8 cellular contexts compared by ENCODE assay signal in genomic region chr1:226063362-226064167, GRCh38. TPM values are rescaled to one million over a fixed set of nuclear protein-coding genes. Genes with fewer than 3 reads are reported as not detected.
DNase-seq lines count a peak whose midpoint lies in the region; ATAC-seq and TF ChIP-seq lines count a peak whose summit lies in the region.

No MANE protein-coding gene starts in this region.

- H3K4me1 ChIP-seq in fibroblast of lung (ENCODE audit: control insufficient read depth, extremely low read depth, insufficient read depth, low read length) (no peaks in the 10 kb centered on the region), testis (peaks cover 25% of the 10 kb centered on the region)

- H3K27me3 ChIP-seq in fibroblast of lung (ENCODE audit: control insufficient read depth, insufficient read depth, low read length) (no peaks in the 10 kb centered on the region), testis (no peaks in the 10 kb centered on the region)

- intact Hi-C loops in testis (cut with DNase I; ENCODE audit: low total_unique reads) = loop anchor here (5.0 kb wide), 2 partner anchors 49 to 61 kb away; no protein-coding TSS in a partner anchor

- peaks cover 50% of the 10 kb centered on the region for H3K4me1 Mint-ChIP-seq in activated T-cell treated with anti-CD3 and anti-CD28 coated beads, Interleukin-2, amount 50 U/mL, for 72 hours (ENCODE audit: low read depth)
- peaks cover 36 to 49% of the 10 kb centered on the region in 2 donors for H3K4me1 Mint-ChIP-seq in natural killer cell treated with Interleukin-12 subunit alpha and Interleukin-12 subunit beta and Interleukin-15 and Interleukin-18, amount 100 ng/mL, for 72 hours (ENCODE audit: low read depth in 2 of 2)

- peak overlapping the region; percentile 70 for H3K4me2 ChIP-seq in fibroblast of lung (ENCODE audit: extremely low read depth, insufficient read depth, low read length)

- DNase-seq in NCI-H2107 treated with DMSO at 0.1 percent for 48 hours (lab: John Stamatoyannopoulos, UW; ENCODE audit: unreplicated experiment) (peak; percentile 79), NCI-H2107 (lab: John Stamatoyannopoulos, UW) (no peak), NCI-H69 (lab: John Stamatoyannopoulos, UW) (peak; percentile 71), fibroblast of lung (ENCODE audit: low read depth in 2 of 2) (peak; percentile 33 to 49), testis (peak; percentile 77)
- DNase-seq in activated T-cell treated with anti-CD3 and anti-CD28 coated beads, Interleukin-2, amount 50 U/mL, for 72 hours = peak; percentile 38 to 53
- peak; percentile 70 for DNase-seq in natural killer cell treated with Interleukin-12 subunit alpha and Interleukin-12 subunit beta and Interleukin-15 and Interleukin-18, amount 100 ng/mL, for 72 hours (ENCODE audit: low spot score)

- H3K9me3 Mint-ChIP-seq in activated T-cell treated with anti-CD3 and anti-CD28 coated beads, Interleukin-2, amount 50 U/mL, for 72 hours = no peaks in the 10 kb centered on the region
- H3K9me3 Mint-ChIP-seq in natural killer cell treated with Interleukin-12 subunit alpha and Interleukin-12 subunit beta and Interleukin-15 and Interleukin-18, amount 100 ng/mL, for 72 hours = no peaks in the 10 kb centered on the region

- no peak for TF ChIP-seq POLR2A in testis (IDR thresholded peaks at IDR 0.05)

- H3K9ac ChIP-seq in fibroblast of lung (ENCODE audit: insufficient read depth, low read length) = peak overlapping the region; percentile 95

- WGBS in testis, 2 donors = 0% methylated on average over 36 to 37 of the region's 37 CpGs

- peaks cover 3% of the 10 kb centered on the region for H3K36me3 ChIP-seq in fibroblast of lung (ENCODE audit: control insufficient read depth, insufficient read depth, low read length)
- H3K36me3 ChIP-seq in testis (ENCODE audit: low read depth, missing control alignments) = no peaks in the 10 kb centered on the region

- peak overlapping the region; percentile 96 for H3K27ac Mint-ChIP-seq in activated T-cell treated with anti-CD3 and anti-CD28 coated beads, Interleukin-2, amount 50 U/mL, for 72 hours
- peak overlapping the region; percentile 91 to 98 for H3K27ac Mint-ChIP-seq in natural killer cell treated with Interleukin-12 subunit alpha and Interleukin-12 subunit beta and Interleukin-15 and Interleukin-18, amount 100 ng/mL, for 72 hours

- no peaks in the 10 kb centered on the region for H3K9me3 ChIP-seq in fibroblast of lung (ENCODE audit: control insufficient read depth, insufficient read depth, low read depth, low read length)
- H3K9me3 ChIP-seq in testis = no peaks in the 10 kb centered on the region

- H3K36me3 Mint-ChIP-seq in activated T-cell treated with anti-CD3 and anti-CD28 coated beads, Interleukin-2, amount 50 U/mL, for 72 hours (ENCODE audit: insufficient read depth in 2 of 2) = peaks cover 20 to 47% of the 10 kb centered on the region in 2 donors
- peaks cover 31% of the 10 kb centered on the region for H3K36me3 Mint-ChIP-seq in natural killer cell treated with Interleukin-12 subunit alpha and Interleukin-12 subunit beta and Interleukin-15 and Interleukin-18, amount 100 ng/mL, for 72 hours

- H3K27ac ChIP-seq in fibroblast of lung (ENCODE audit: insufficient read depth, low read length) = peak overlapping the region; percentile 94
- H3K27ac ChIP-seq in testis = peak overlapping the region; percentile 100

- no peak overlapping the region for H2AFZ ChIP-seq in fibroblast of lung (ENCODE audit: low read length)

- H3K79me2 ChIP-seq in fibroblast of lung (ENCODE audit: control insufficient read depth, insufficient read depth, low read length) = peaks cover 51% of the 10 kb centered on the region

- H3K4me3 Mint-ChIP-seq in activated T-cell treated with anti-CD3 and anti-CD28 coated beads, Interleukin-2, amount 50 U/mL, for 72 hours = peak overlapping the region; percentile 100
- H3K4me3 Mint-ChIP-seq in natural killer cell treated with Interleukin-12 subunit alpha and Interleukin-12 subunit beta and Interleukin-15 and Interleukin-18, amount 100 ng/mL, for 72 hours = peak overlapping the region; percentile 97

- H3K4me3 ChIP-seq in fibroblast of lung (replicated peaks in 1 of 4; ENCODE audit: control extremely low read depth in 1 of 4, insufficient read depth in 1 of 4, low read depth in 3 of 4, low read length in 4 of 4) = peak overlapping the region; percentile 93 to 97 (median 96)
- peak overlapping the region; percentile 73 to 95 for H3K4me3 ChIP-seq in testis

- no peak for TF ChIP-seq CTCF in fibroblast of lung (conservative IDR thresholded peaks at IDR 0.05 in 1 of 2, IDR thresholded peaks at IDR 0.05 in 1 of 2; ENCODE audit: low read depth in 1 of 2, low read length in 2 of 2)
- no peak for TF ChIP-seq CTCF in testis (IDR thresholded peaks at IDR 0.05)

- H4K20me1 ChIP-seq in fibroblast of lung (ENCODE audit: control insufficient read depth, extremely low read depth, insufficient read depth, low read length) = peaks cover 12% of the 10 kb centered on the region

- ATAC-seq in HG02678 (IDR thresholded peaks at IDR 0.05; ENCODE audit: unreplicated experiment) = peak; percentile 10
- ATAC-seq in activated T-cell treated with anti-CD3 and anti-CD28 coated beads, Interleukin-2, amount 50 U/mL, for 72 hours (replicated peaks in 1 of 2) = no peak
- no peak for ATAC-seq in natural killer cell treated with Interleukin-12 subunit alpha and Interleukin-12 subunit beta and Interleukin-15 and Interleukin-18, amount 100 ng/mL, for 72 hours

- H3K27me3 Mint-ChIP-seq in activated T-cell treated with anti-CD3 and anti-CD28 coated beads, Interleukin-2, amount 50 U/mL, for 72 hours (ENCODE audit: low read depth) = no peaks in the 10 kb centered on the region
- H3K27me3 Mint-ChIP-seq in natural killer cell treated with Interleukin-12 subunit alpha and Interleukin-12 subunit beta and Interleukin-15 and Interleukin-18, amount 100 ng/mL, for 72 hours = no peaks in the 10 kb centered on the region

RNA-seq across cellular contexts. Expression of gene H3-3A, which starts 1.0 kb away (rescaled TPM):
- 100 to 1,000 TPM; 231 to 239 TPM for total RNA-seq in activated T-cell treated with anti-CD3 and anti-CD28 coated beads, Interleukin-2, amount 50 U/mL, for 72 hours
- total RNA-seq in fibroblast of lung (86.2 and 105 TPM in 2 replicates), testis (100 to 1,000 TPM; 272 to 367 TPM)
- polyA plus RNA-seq in fibroblast of lung (285 and 312 TPM in 2 replicates), testis (ENCODE audit: insufficient read depth, low read depth, low replicate concordance) (439 TPM)
- polyA plus RNA-seq in fibroblast of lung (2012) = 315 and 365 TPM in 2 replicates
- polyA minus RNA-seq in fibroblast of lung (ENCODE audit: low replicate concordance) = 0.37 and 8.7 TPM in 2 replicates
- 100 to 1,000 TPM; 174 to 259 TPM for total RNA-seq in natural killer cell treated with Interleukin-12 subunit alpha and Interleukin-12 subunit beta and Interleukin-15 and Interleukin-18, amount 100 ng/mL, for 72 hours
